ENCODE assay signal across 9 cellular contexts in genomic region chr7:105863876-105864275, GRCh38.
"Had no signal": no experiment of that assay in that cellular context is flagged by ENCODE, and none has a peak within 500 bp of the region (broad histone marks: within the 10 kb centered on the region; RNA-seq: fewer than 3 reads in every experiment).

No MANE protein-coding gene starts in this region.

- H3K36me3 Mint-ChIP-seq: IgD-negative memory B cell had no signal

- H3K4me3 ChIP-seq: HAP-1 had no signal

- DNase-seq: GOT3, H7, KBM-7 had no signal

- H3K9ac ChIP-seq: KMS-11 had no signal

- H3K27ac Mint-ChIP-seq: IgD-negative memory B cell had no signal

- H3K4me3 Mint-ChIP-seq: IgD-negative memory B cell had no signal

- ATAC-seq: HCT116, HepG2 had no signal

- H3K27ac ChIP-seq: HL-60, KMS-11 had no signal

- H3K4me1 Mint-ChIP-seq: IgD-negative memory B cell had no signal

- H3K9me3 ChIP-seq: HAP-1 had no signal

- H3K9me3 Mint-ChIP-seq: IgD-negative memory B cell had no signal

- H3K36me3 ChIP-seq: HAP-1 had no signal

- H3K4me1 ChIP-seq: HAP-1 had no signal
